11 cellular contexts compared by ENCODE assay signal in genomic region chr9:128115187-128116103, GRCh38. TPM values are rescaled to one million over a fixed set of nuclear protein-coding genes. Genes with fewer than 3 reads are reported as not detected.
DNase-seq lines count a peak whose midpoint lies in the region; ATAC-seq and TF ChIP-seq lines count a peak whose summit lies in the region.
"Had no signal": no experiment of that assay in that cellular context is flagged by ENCODE, and none has a peak within 500 bp of the region (broad histone marks: within the 10 kb centered on the region; RNA-seq: fewer than 3 reads in every experiment).

No MANE protein-coding gene starts in this region.

- peaks cover 38 to 49% of the 10 kb centered on the region in 2 donors for H3K4me1 Mint-ChIP-seq in stimulated activated naive B cell treated with anti-CD40 and anti-IgM and Interleukin-4, amounts not matched to agents 10 μg/mL and 1 μg/mL and 100 μg/mL, for 72 hours

- H3K27ac ChIP-seq in Peyer's patch = peak overlapping the region; percentile 40 to 98 (median 96)
- H3K27ac ChIP-seq: suprapubic skin had no signal

- peak in 1 of 6 experiments; percentile 10 for TF ChIP-seq CTCF in Peyer's patch (IDR thresholded peaks at IDR 0.05)

- DNase-seq in Peyer's patch (peak; percentile 58 to 95 (median 92)), islet precursor cell (peak; percentile 40), A172 (ENCODE audit: low spot score) (no peak), anterior cingulate cortex (lab: John Stamatoyannopoulos, UW) (no peak)
- DNase-seq in stimulated activated naive B cell treated with anti-CD40 and anti-IgM and Interleukin-4, amounts not matched to agents 10 μg/mL and 1 μg/mL and 100 μg/mL, for 72 hours = peak; percentile 89
- DNase-seq: activated naive CD4-positive, alpha-beta T cell treated with anti-CD3 and anti-CD28 coated beads, Interleukin-2, amount 10 ng/mL, durations not matched to agents 7 days and 5 days; stimulated activated CD4-positive, alpha-beta T cell treated with anti-CD3 and anti-CD28 coated beads, Interleukin-12 subunit alpha, Interleukin-12 subunit beta, amount 100 ng/mL, for 4 hours had no signal

- no peaks in the 10 kb centered on the region for H3K9me3 Mint-ChIP-seq in stimulated activated naive B cell treated with anti-CD40 and anti-IgM and Interleukin-4, amounts not matched to agents 10 μg/mL and 1 μg/mL and 100 μg/mL, for 72 hours
- H3K9me3 Mint-ChIP-seq: activated naive CD4-positive, alpha-beta T cell treated with anti-CD3 and anti-CD28 coated beads, Interleukin-2, amount 10 ng/mL, durations not matched to agents 7 days and 5 days; T-helper 2 cell treated with Interferon-gamma antibody and Interleukin-4, amounts not matched to agents 5 μg/mL and 100 μg/mL, for 36 hours had no signal

- peaks cover 31 to 51% of the 10 kb centered on the region in 2 donors for H3K36me3 Mint-ChIP-seq in stimulated activated naive B cell treated with anti-CD40 and anti-IgM and Interleukin-4, amounts not matched to agents 10 μg/mL and 1 μg/mL and 100 μg/mL, for 72 hours

- H3K27ac Mint-ChIP-seq in stimulated activated naive B cell treated with anti-CD40 and anti-IgM and Interleukin-4, amounts not matched to agents 10 μg/mL and 1 μg/mL and 100 μg/mL, for 72 hours = peak overlapping the region; percentile 98
- H3K27ac Mint-ChIP-seq: activated naive CD4-positive, alpha-beta T cell treated with anti-CD3 and anti-CD28 coated beads, Interleukin-2, amount 10 ng/mL, durations not matched to agents 7 days and 5 days; T-helper 2 cell treated with Interferon-gamma antibody and Interleukin-4, amounts not matched to agents 5 μg/mL and 100 μg/mL, for 36 hours had no signal

- peaks cover 0 to 30% (median 10%) of the 10 kb centered on the region in 4 donors for H3K4me1 ChIP-seq in Peyer's patch

- H3K4me3 ChIP-seq in Peyer's patch = peak overlapping the region in 3 of 4 donors; percentile 21 to 67 (median 52)
- H3K4me3 ChIP-seq: suprapubic skin had no signal

- H3K36me3 ChIP-seq in Peyer's patch = peaks cover 0 to 5% (median 0%) of the 10 kb centered on the region in 3 donors

- H3K4me3 Mint-ChIP-seq in stimulated activated naive B cell treated with anti-CD40 and anti-IgM and Interleukin-4, amounts not matched to agents 10 μg/mL and 1 μg/mL and 100 μg/mL, for 72 hours = peak overlapping the region; percentile 58 to 59
- H3K4me3 Mint-ChIP-seq: activated naive CD4-positive, alpha-beta T cell treated with anti-CD3 and anti-CD28 coated beads, Interleukin-2, amount 10 ng/mL, durations not matched to agents 7 days and 5 days; T-helper 2 cell treated with Interferon-gamma antibody and Interleukin-4, amounts not matched to agents 5 μg/mL and 100 μg/mL, for 36 hours had no signal

- H3K27me3 ChIP-seq in Peyer's patch = no peaks in the 10 kb centered on the region
- H3K27me3 ChIP-seq: suprapubic skin had no signal

- H3K27me3 Mint-ChIP-seq in stimulated activated naive B cell treated with anti-CD40 and anti-IgM and Interleukin-4, amounts not matched to agents 10 μg/mL and 1 μg/mL and 100 μg/mL, for 72 hours = no peaks in the 10 kb centered on the region
- H3K27me3 Mint-ChIP-seq: activated naive CD4-positive, alpha-beta T cell treated with anti-CD3 and anti-CD28 coated beads, Interleukin-2, amount 10 ng/mL, durations not matched to agents 7 days and 5 days had no signal

- no peaks in the 10 kb centered on the region for H3K9me3 ChIP-seq in Peyer's patch
- H3K9me3 ChIP-seq: suprapubic skin had no signal

- ATAC-seq in GM18868 (IDR thresholded peaks at IDR 0.05; ENCODE audit: unreplicated experiment) = peak; percentile 59
- peak; percentile 94 to 96 for ATAC-seq in stimulated activated naive B cell treated with anti-CD40 and anti-IgM and Interleukin-4, amounts not matched to agents 10 μg/mL and 1 μg/mL and 100 μg/mL, for 72 hours (replicated peaks)
- ATAC-seq in GM21528 (IDR thresholded peaks at IDR 0.05; ENCODE audit: low FRiP score, unreplicated experiment) = no peak

- TF ChIP-seq POLR2A in Peyer's patch (IDR thresholded peaks at IDR 0.05) = peak; percentile 97 to 98

RNA-seq across cellular contexts. Expression of gene PTGES2, which starts 12.1 kb away (rescaled TPM):
- total RNA-seq in Peyer's patch = 100 to 1,000 TPM; 123 to 193 (median 168) TPM
- 84.2 and 87.7 TPM in 2 replicates for total RNA-seq in A172 (2014; rRNA removed; shearing (Covaris generic))

RNA-seq across cellular contexts. Expression of gene LCN2, which starts 33.8 kb away (rescaled TPM):
- total RNA-seq in Peyer's patch = 100 to 1,000 TPM in 1 of 4 donors, 10 to 100 TPM in 2, 1 to 10 TPM in 1; 1.9 to 191 (median 37.1) TPM
- 0.14 and 1.1 TPM in 2 replicates for total RNA-seq in A172 (2014; rRNA removed; shearing (Covaris generic))

RNA-seq across cellular contexts. Expression of gene BBLN, which starts 44.6 kb away (rescaled TPM):
- 10 to 100 TPM; 38.8 to 93.7 (median 70.2) TPM for total RNA-seq in Peyer's patch
- 146 and 238 TPM in 2 replicates for total RNA-seq in A172 (2014; rRNA removed; shearing (Covaris generic))

RNA-seq across cellular contexts. Expression of gene SLC25A25, which starts 47.4 kb away (rescaled TPM):
- total RNA-seq in Peyer's patch = 10 to 100 TPM; 18.2 to 44.1 (median 28.2) TPM
- total RNA-seq in A172 (2014; rRNA removed; shearing (Covaris generic)) = 27.8 and 32.7 TPM in 2 replicates

RNA-seq across cellular contexts. Expression of gene NAIF1, which starts 48.3 kb away (rescaled TPM):
- total RNA-seq in Peyer's patch = 10 to 100 TPM in 2 of 4 donors, 1 to 10 TPM in 2; 7.4 to 26.1 (median 11.8) TPM
- 14.1 and 15.7 TPM in 2 replicates for total RNA-seq in A172 (2014; rRNA removed; shearing (Covaris generic))

Comparison
In these comparisons a context has a peak if more than half of its experiments do, and no peak if none do; other contexts are left out.
1. DNase-seq: peak in Peyer's patch (3 of 3), islet precursor cell (single experiment) and stimulated activated naive B cell treated with anti-CD40 and anti-IgM and Interleukin-4, amounts not matched to agents 10 μg/mL and 1 μg/mL and 100 μg/mL, for 72 hours (single experiment); none in A172 (single experiment) and anterior cingulate cortex (0 of 58).